Comparison of ENCODE assay signal across 4 cellular contexts in the genomic region with DNA sequence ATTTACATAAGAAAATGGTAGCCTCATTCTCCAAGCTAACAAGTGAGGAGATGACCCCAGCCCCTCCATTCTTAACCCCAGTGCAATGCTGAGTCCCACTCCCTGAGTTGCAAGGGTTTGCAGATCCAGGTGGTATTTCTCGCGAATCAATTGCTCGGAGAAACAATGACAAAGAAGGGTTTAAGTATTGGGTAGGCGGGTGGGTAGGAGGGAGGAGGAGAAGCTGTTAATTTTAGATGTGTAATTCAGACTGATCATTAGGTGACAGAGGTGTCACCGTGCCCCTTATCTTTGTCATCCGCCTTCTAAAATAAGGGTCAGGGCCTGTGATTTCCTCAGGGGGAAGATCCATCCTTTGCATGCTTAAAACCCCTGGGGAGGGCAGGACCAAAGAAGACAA. TPM values are rescaled to one million over a fixed set of nuclear protein-coding genes. Genes with fewer than 3 reads are reported as not detected.
"Had no signal": no experiment of that assay in that cellular context is flagged by ENCODE, and none has a peak within 500 bp of the region (broad histone marks: within the 10 kb centered on the region; RNA-seq: fewer than 3 reads in every experiment).

No MANE protein-coding gene starts in this region.

- H3K4me3 ChIP-seq: GM12878 had no signal

- DNase-seq: GDM1, GF-D8 had no signal

- ATAC-seq: GM12878 had no signal

RNA-seq across cellular contexts. Expression of gene SH3RF2, which starts 17.0 kb away (rescaled TPM):
- polyA plus RNA-seq: GM12878 had no signal

RNA-seq across cellular contexts. Expression of gene GRXCR2, which starts 46.6 kb away (rescaled TPM):
- total RNA-seq: G401, GM12878 had no signal
- polyA plus RNA-seq: GM12878 had no signal
